12 cellular contexts compared by ENCODE assay signal in the genomic region with DNA sequence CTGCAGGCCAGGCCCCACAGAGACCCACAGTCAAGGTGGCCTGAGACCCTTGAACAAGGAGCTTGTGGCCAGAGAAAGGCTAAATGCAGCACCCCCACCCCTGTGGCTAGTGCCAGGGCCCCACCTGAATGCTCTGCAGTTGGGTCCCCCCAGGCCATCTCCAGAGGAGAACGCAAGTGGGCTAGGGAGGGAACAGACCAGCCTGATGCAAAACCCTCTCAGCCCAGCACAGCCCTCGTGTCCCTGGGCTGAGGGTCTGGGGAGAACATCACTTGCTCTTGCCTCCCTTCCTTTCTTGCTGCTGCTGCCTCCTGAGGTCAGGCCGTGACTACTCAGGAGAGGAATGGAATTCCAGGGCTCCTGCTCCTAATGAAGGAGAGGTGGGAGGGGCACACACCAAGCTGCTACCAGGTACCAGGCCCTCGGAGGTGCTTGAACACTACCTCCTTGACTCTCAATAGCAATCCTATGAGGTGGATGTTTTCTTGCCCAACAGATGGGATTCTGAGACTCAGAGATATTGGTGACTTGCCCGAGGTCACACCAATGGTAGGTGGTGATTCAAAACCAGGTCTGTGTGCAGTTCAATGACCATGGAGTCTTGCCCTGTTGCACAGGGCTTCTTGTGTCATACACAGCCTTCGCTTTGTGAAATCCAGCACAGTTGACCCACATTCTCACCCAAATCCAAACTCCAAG. TPM values are rescaled to one million over a fixed set of nuclear protein-coding genes. Genes with fewer than 3 reads are reported as not detected.
A peak's percentile ranks its signal among the peaks of the same experiment; 100 is the strongest.
DNase-seq lines count a peak whose midpoint lies in the region; ATAC-seq, FAIRE-seq and TF ChIP-seq lines count a peak whose summit lies in the region.
"Had no signal": no experiment of that assay in that cellular context is flagged by ENCODE, and none has a peak within 500 bp of the region (broad histone marks: within the 10 kb centered on the region; RNA-seq: fewer than 3 reads in every experiment).

No MANE protein-coding gene starts in this region.

- peak overlapping the region; percentile 80 to 95 for H3K27ac ChIP-seq in liver (ENCODE audit: low read depth in 1 of 2, low read length in 2 of 2)
- peak overlapping the region; percentile 75 for H3K27ac ChIP-seq in smooth muscle cell (ENCODE audit: low read depth)

- H3K9me3 ChIP-seq in liver (ENCODE audit: control insufficient read depth in 4 of 4, low read length in 3 of 4) (no peaks in the 10 kb centered on the region), smooth muscle cell (replicated peaks; ENCODE audit: low read depth) (no peaks in the 10 kb centered on the region)

- H3K36me3 ChIP-seq in H7 (replicated peaks; ENCODE audit: control insufficient read depth, insufficient read depth, low read length) (no peaks in the 10 kb centered on the region), bronchial epithelial cell (ENCODE audit: control insufficient read depth, insufficient read depth, low read length) (no peaks in the 10 kb centered on the region), liver (ENCODE audit: control insufficient read depth in 4 of 4, insufficient read depth in 3 of 4, low read depth in 1 of 4, low read length in 3 of 4) (no peaks in the 10 kb centered on the region), smooth muscle cell (ENCODE audit: low read depth) (no peaks in the 10 kb centered on the region)

- no peak overlapping the region for H3K27ac Mint-ChIP-seq in activated T-helper 2 cell treated with anti-CD3 and anti-CD28 coated beads, Interferon-gamma antibody, Interleukin-2, Interleukin-4, amounts not matched to agents 10 μg/mL and 5 μg/mL and 100 μg/mL, durations not matched to agents 14 hours and 24 hours and 36 hours
- H3K27ac Mint-ChIP-seq: IgD-negative memory B cell had no signal

- no peaks in the 10 kb centered on the region for H3K27me3 ChIP-seq in H7 (ENCODE audit: control insufficient read depth, insufficient read depth, low read length)
- H3K27me3 ChIP-seq in bronchial epithelial cell (ENCODE audit: control insufficient read depth, insufficient read depth, low read length): no peaks in the 10 kb centered on the region
- no peaks in the 10 kb centered on the region for H3K27me3 ChIP-seq in liver (ENCODE audit: control insufficient read depth in 4 of 4, insufficient read depth in 4 of 4, low read length in 3 of 4)
- no peaks in the 10 kb centered on the region for H3K27me3 ChIP-seq in smooth muscle cell (ENCODE audit: low read depth)

- no peaks in the 10 kb centered on the region for H3K9me3 Mint-ChIP-seq in activated T-helper 2 cell treated with anti-CD3 and anti-CD28 coated beads, Interferon-gamma antibody, Interleukin-2, Interleukin-4, amounts not matched to agents 10 μg/mL and 5 μg/mL and 100 μg/mL, durations not matched to agents 14 hours and 24 hours and 36 hours
- H3K9me3 Mint-ChIP-seq: IgD-negative memory B cell had no signal

- H3K4me1 Mint-ChIP-seq in activated T-helper 2 cell treated with anti-CD3 and anti-CD28 coated beads, Interferon-gamma antibody, Interleukin-2, Interleukin-4, amounts not matched to agents 10 μg/mL and 5 μg/mL and 100 μg/mL, durations not matched to agents 14 hours and 24 hours and 36 hours (ENCODE audit: low read depth): peaks cover 26% of the 10 kb centered on the region

- FAIRE-seq in bronchial epithelial cell (lab: Jason Lieb, UNC): no peak
- FAIRE-seq: GM12891 had no signal

- H3K4me2 ChIP-seq in smooth muscle cell: no peak overlapping the region

- peaks cover 8% of the 10 kb centered on the region for H3F3A ChIP-seq in smooth muscle cell (ENCODE audit: low read depth)

- no peaks in the 10 kb centered on the region for H3K79me2 ChIP-seq in smooth muscle cell (ENCODE audit: low read depth)

- peaks cover 45 to 77% (median 65%) of the 10 kb centered on the region in 4 donors for H3K4me1 ChIP-seq in liver (ENCODE audit: control insufficient read depth in 4 of 4, insufficient read depth in 4 of 4, low read length in 3 of 4)
- peaks cover 35% of the 10 kb centered on the region for H3K4me1 ChIP-seq in smooth muscle cell (ENCODE audit: low read depth)

- TF ChIP-seq RAD21 in liver (IDR thresholded peaks at IDR 0.05): peak in 1 of 2 donors; percentile 57

- DNase-seq in H7: peak; percentile 79
- peak; percentile 75 for DNase-seq in bronchial epithelial cell (ENCODE audit: low read depth)
- DNase-seq in smooth muscle cell (lab: John Stamatoyannopoulos, UW; ENCODE audit: unreplicated experiment): no peak
- no peak for DNase-seq in middle frontal gyrus (ENCODE audit: extremely low spot score, low spot score)
- no peak for DNase-seq in sciatic nerve (ENCODE audit: low spot score)
- DNase-seq in activated T-helper 2 cell treated with anti-CD3 and anti-CD28 coated beads, Interferon-gamma antibody, Interleukin-2, Interleukin-4, amounts not matched to agents 10 μg/mL and 5 μg/mL and 100 μg/mL, durations not matched to agents 14 hours and 24 hours and 36 hours (ENCODE audit: low spot score): no peak
- DNase-seq: aorta, NCI-H2107 had no signal

- TF ChIP-seq CTCF in bronchial epithelial cell (IDR thresholded peaks at IDR 0.05; ENCODE audit: insufficient read depth, low read length, severe bottlenecking): no peak
- no peak for TF ChIP-seq CTCF in liver (IDR thresholded peaks at IDR 0.05; ENCODE audit: low read depth, low read length, missing input control)
- TF ChIP-seq CTCF in smooth muscle cell (IDR thresholded peaks at IDR 0.05; ENCODE audit: borderline replicate concordance, insufficient read depth, poor library complexity, severe bottlenecking): no peak

- H3K9ac ChIP-seq in liver (ENCODE audit: low read depth in 1 of 2, low read length in 2 of 2) (peak overlapping the region in 1 of 2 donors; percentile 77), smooth muscle cell (ENCODE audit: low read depth) (no peak overlapping the region)

- ATAC-seq in sciatic nerve (no peak), GM18873 (IDR thresholded peaks at IDR 0.05; ENCODE audit: low FRiP score, unreplicated experiment) (no peak)

- peak overlapping the region; percentile 87 for H2AFZ ChIP-seq in smooth muscle cell (ENCODE audit: low read depth)

- WGBS in liver: 58% methylated on average over 6 of the region's 6 CpGs
- WGBS in smooth muscle cell (ENCODE audit: low lambda C conversion rate): 85% methylated on average over 6 of the region's 6 CpGs

- no peak overlapping the region for H3K4me3 Mint-ChIP-seq in activated T-helper 2 cell treated with anti-CD3 and anti-CD28 coated beads, Interferon-gamma antibody, Interleukin-2, Interleukin-4, amounts not matched to agents 10 μg/mL and 5 μg/mL and 100 μg/mL, durations not matched to agents 14 hours and 24 hours and 36 hours (ENCODE audit: low read depth)
- H3K4me3 Mint-ChIP-seq: IgD-negative memory B cell had no signal

- no peaks in the 10 kb centered on the region for H4K20me1 ChIP-seq in smooth muscle cell (ENCODE audit: low read depth)

- H3K36me3 Mint-ChIP-seq in activated T-helper 2 cell treated with anti-CD3 and anti-CD28 coated beads, Interferon-gamma antibody, Interleukin-2, Interleukin-4, amounts not matched to agents 10 μg/mL and 5 μg/mL and 100 μg/mL, durations not matched to agents 14 hours and 24 hours and 36 hours (ENCODE audit: low read depth): no peaks in the 10 kb centered on the region
- H3K36me3 Mint-ChIP-seq: IgD-negative memory B cell had no signal

- H3K27me3 Mint-ChIP-seq in activated T-helper 2 cell treated with anti-CD3 and anti-CD28 coated beads, Interferon-gamma antibody, Interleukin-2, Interleukin-4, amounts not matched to agents 10 μg/mL and 5 μg/mL and 100 μg/mL, durations not matched to agents 14 hours and 24 hours and 36 hours (ENCODE audit: low read depth): no peaks in the 10 kb centered on the region
- H3K27me3 Mint-ChIP-seq: IgD-negative memory B cell had no signal

- no peak overlapping the region for H3K4me3 ChIP-seq in H7 (ENCODE audit: insufficient read depth, low read depth, low read length)
- no peak overlapping the region for H3K4me3 ChIP-seq in bronchial epithelial cell (ENCODE audit: low read depth, low read length)
- no peak overlapping the region for H3K4me3 ChIP-seq in liver (ENCODE audit: low read depth in 1 of 3, low read length in 3 of 3)
- no peak overlapping the region for H3K4me3 ChIP-seq in smooth muscle cell

- intact Hi-C loops in sciatic nerve (cut with DNase I): loop anchor here (5.0 kb wide), 1 partner anchor 65 kb away; the partner anchor contains the start of gene NFKBIA
- intact Hi-C loops in activated T-helper 2 cell treated with anti-CD3 and anti-CD28 coated beads, Interferon-gamma antibody, Interleukin-2, Interleukin-4, amounts not matched to agents 10 μg/mL and 5 μg/mL and 100 μg/mL, durations not matched to agents 14 hours and 24 hours and 36 hours (cut with micrococcal nuclease): no loop called here

TF ChIP-seq in liver, 16 proteins besides CTCF, POLR2A, EP300 and RAD21 (continues in another document):
- peak in 1 of 2 donors; percentile 52 for TF ChIP-seq EGR1 (IDR thresholded peaks at IDR 0.05; ENCODE audit: low read depth in 2 of 2)
- TF ChIP-seq FOXA2 (IDR thresholded peaks at IDR 0.05): peak; percentile 50
- TF ChIP-seq TAF1 (conservative IDR thresholded peaks at IDR 0.05): no peak

RNA-seq across cellular contexts. Expression of gene PSMA6, which starts 45.5 kb away (rescaled TPM):
- 206 and 232 TPM in 2 replicates for total RNA-seq in H7 (2014; rRNA removed; shearing (Covaris generic))
- 159 and 222 TPM in 2 replicates for total RNA-seq in bronchial epithelial cell
- 100 to 1,000 TPM in 1 of 2 donors, 10 to 100 TPM in 1; 91.5 to 106 TPM for total RNA-seq in liver
- polyA plus RNA-seq in liver: 100 to 1,000 TPM in 1 of 2 donors, 10 to 100 TPM in 1; 87.5 to 151 TPM
- total RNA-seq in smooth muscle cell: 250 and 315 TPM in 2 replicates
- 251 and 255 TPM in 2 replicates for polyA plus RNA-seq in smooth muscle cell
- total RNA-seq in sciatic nerve: 103 TPM
- total RNA-seq in activated T-helper 2 cell treated with anti-CD3 and anti-CD28 coated beads, Interferon-gamma antibody, Interleukin-2, Interleukin-4, amounts not matched to agents 10 μg/mL and 5 μg/mL and 100 μg/mL, durations not matched to agents 14 hours and 24 hours and 36 hours: 396 and 397 TPM in 2 replicates

Comparison
In these comparisons a context has a peak if more than half of its experiments do, and no peak if none do; other contexts are left out.
1. DNase-seq: peak in H7 (single experiment) and bronchial epithelial cell (single experiment); none in smooth muscle cell (single experiment), middle frontal gyrus (single experiment), sciatic nerve (single experiment) and activated T-helper 2 cell treated with anti-CD3 and anti-CD28 coated beads, Interferon-gamma antibody, Interleukin-2, Interleukin-4, amounts not matched to agents 10 μg/mL and 5 μg/mL and 100 μg/mL, durations not matched to agents 14 hours and 24 hours and 36 hours (single experiment).